ENCODE assay signal across 8 cellular contexts in the genomic region with DNA sequence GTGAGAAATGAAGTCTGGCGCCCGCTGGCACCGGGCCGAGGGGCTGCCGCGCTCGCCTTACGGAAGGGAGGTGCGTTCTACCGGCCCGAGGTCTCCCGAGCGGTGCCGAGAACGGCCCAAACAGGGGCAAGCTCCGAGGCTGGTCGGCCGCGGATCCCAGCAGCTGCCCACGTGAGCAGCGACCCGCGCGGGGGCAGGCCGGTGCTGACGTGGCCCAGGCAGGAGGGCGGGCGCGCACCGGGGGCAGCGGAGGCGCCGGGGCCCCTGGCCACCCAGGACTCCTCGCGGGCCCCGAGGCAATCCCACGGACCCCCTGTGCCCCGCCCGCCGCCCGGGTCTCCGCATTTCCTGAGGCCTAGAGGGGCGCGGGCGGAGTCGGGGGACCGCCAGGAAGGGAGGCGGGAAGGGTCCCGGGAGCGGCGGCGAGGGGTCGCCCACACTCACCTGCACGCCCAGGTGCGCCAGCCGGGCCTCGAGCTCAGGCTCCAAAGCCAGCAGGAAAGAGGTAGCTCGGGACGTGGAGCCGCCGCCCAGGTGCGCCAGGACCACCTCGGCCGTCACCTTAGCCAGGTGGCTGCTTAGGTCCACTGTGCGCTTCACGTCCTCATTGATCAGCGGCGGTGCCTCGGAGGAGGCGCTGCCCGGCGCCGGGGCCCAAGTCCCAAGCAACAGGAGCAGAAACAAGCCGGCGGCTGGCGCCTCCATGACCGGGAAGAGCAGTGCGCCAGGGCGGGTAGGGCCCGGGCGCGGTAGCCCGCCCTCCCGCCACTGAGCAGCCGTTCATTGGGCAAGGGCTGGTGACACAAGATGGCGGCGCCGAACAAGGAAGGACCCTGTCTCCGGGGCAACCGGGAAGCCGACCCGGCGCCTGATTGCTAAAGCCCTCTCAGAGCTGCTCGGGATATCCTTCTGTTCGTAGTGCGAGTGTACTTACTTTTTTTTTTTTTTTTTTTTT. TPM values are rescaled to one million over a fixed set of nuclear protein-coding genes. Genes with fewer than 3 reads are reported as not detected.
DNase-seq lines count a peak whose midpoint lies in the region; ATAC-seq, FAIRE-seq and TF ChIP-seq lines count a peak whose summit lies in the region.

Gene RPN1 (minus strand): TSS at position 723 of the 955 bp plus-strand sequence. CDS start 18 bp downstream, at position 705.

- ATAC-seq in GM21526 (IDR thresholded peaks at IDR 0.05; ENCODE audit: low FRiP score, unreplicated experiment) = peak; percentile 88

- H3K36me3 ChIP-seq in OCI-LY1 (ENCODE audit: insufficient read depth, low read length) = peaks cover 22% of the 10 kb centered on the region; the same call in 1 of the 2 replicates
- peaks cover 20% of the 10 kb centered on the region for H3K36me3 ChIP-seq in mesodermal cell (ENCODE audit: control insufficient read depth, insufficient read depth, low read length)

- peaks cover 24% of the 10 kb centered on the region for H3K4me1 ChIP-seq in OCI-LY1 (ENCODE audit: insufficient read depth, low read length, severe bottlenecking)
- peaks cover 7% of the 10 kb centered on the region for H3K4me1 ChIP-seq in mesodermal cell (ENCODE audit: control insufficient read depth, insufficient read depth, low read length, poor library complexity, severe bottlenecking)

- H4K20me1 ChIP-seq in OCI-LY1 (ENCODE audit: insufficient read depth, low read length) = no peaks in the 10 kb centered on the region

- peaks cover 52% of the 10 kb centered on the region for H3K79me2 ChIP-seq in OCI-LY1 (ENCODE audit: insufficient read depth, low read length)

- TF ChIP-seq CTCF in OCI-LY1 (IDR thresholded peaks at IDR 0.05; ENCODE audit: low read length) = no peak

- H3K4me2 ChIP-seq in OCI-LY1 (ENCODE audit: low read length) = peak within 1 kb of the TSS; percentile 89

- H2AFZ ChIP-seq in OCI-LY1 (ENCODE audit: low read length) = peak within 1 kb of the TSS; percentile 76; the same call in 1 of the 2 replicates

- H3K9me2 ChIP-seq in OCI-LY1 (ENCODE audit: low read depth, low read length) = no peaks in the 10 kb centered on the region

- peak; percentile 74 for FAIRE-seq in endometrium (lab: Jason Lieb, UNC)

- H3K27ac ChIP-seq in OCI-LY1 (ENCODE audit: low read depth, low read length, poor library complexity, severe bottlenecking) (peak within 1 kb of the TSS; percentile 77), mesodermal cell (ENCODE audit: low read depth, low read length, severe bottlenecking) (peak within 1 kb of the TSS; percentile 96)

- no peaks in the 10 kb centered on the region for H3K27me3 ChIP-seq in OCI-LY1 (ENCODE audit: insufficient read depth, low read length)

- H3K4me3 ChIP-seq in OCI-LY1 (ENCODE audit: low read depth, low read length, poor library complexity, severe bottlenecking) (peak within 1 kb of the TSS; percentile 96), mesodermal cell (ENCODE audit: extremely low read depth, insufficient read depth, low read length, poor library complexity, severe bottlenecking) (peak within 1 kb of the TSS; percentile 100)

- H3K9me3 ChIP-seq in OCI-LY1 (ENCODE audit: low read length) (no peaks in the 10 kb centered on the region), mesodermal cell (ENCODE audit: control insufficient read depth, low read length) (peaks cover 4% of the 10 kb centered on the region)

- peak within 1 kb of the TSS; percentile 99 for H3K9ac ChIP-seq in OCI-LY1 (ENCODE audit: low read length)

- WGBS in mesodermal cell (ENCODE audit: insufficient coverage in 2 of 2), 2 experiments = 0 to 1% methylated on average over 69 to 82 of the region's 96 CpGs

- no peaks in the 10 kb centered on the region for H3F3A ChIP-seq in OCI-LY1 (ENCODE audit: insufficient read depth, low read length)

- DNase-seq in DMS 273 (lab: John Stamatoyannopoulos, UW; ENCODE audit: unreplicated experiment) = peak; percentile 99
- peak; percentile 93 for DNase-seq in HuH-7 (ENCODE audit: low spot score)
- peak; percentile 95 for DNase-seq in activated CD8-positive, alpha-beta memory T cell treated with anti-CD3 and anti-CD28 coated beads, Interleukin-2, amount 50 U/mL, for 4 hours
- DNase-seq in stimulated activated CD8-positive, alpha-beta memory T cell treated with anti-CD3 and anti-CD28 coated beads, Interleukin-15, amount 100 ng/mL, for 24 hours (ENCODE audit: low read depth) = peak; percentile 81

RNA-seq across cellular contexts. Expression of gene RPN1, which starts in this region (rescaled TPM):
- polyA plus RNA-seq in mesodermal cell (2013, experiment 1 of 2) = 329 TPM
- polyA plus RNA-seq in mesodermal cell (2013, experiment 2 of 2) = 277 TPM

Comparison
In these comparisons a context has a peak if more than half of its experiments do, and no peak if none do; other contexts are left out.
1. Peak in every context shown above with its lines: DNase-seq, ATAC-seq, H3K4me3 ChIP-seq and H3K27ac ChIP-seq.